ENCODE assay signal across 11 cellular contexts in genomic region chr17:75319818-75320691, GRCh38. TPM values are rescaled to one million over a fixed set of nuclear protein-coding genes. Genes with fewer than 3 reads are reported as not detected.
A peak's percentile ranks its signal among the peaks of the same experiment; 100 is the strongest.
DNase-seq lines count a peak whose midpoint lies in the region; ATAC-seq, FAIRE-seq and TF ChIP-seq lines count a peak whose summit lies in the region.
"Had no signal": no experiment of that assay in that cellular context is flagged by ENCODE, and none has a peak within 500 bp of the region (broad histone marks: within the 10 kb centered on the region; RNA-seq: fewer than 3 reads in every experiment).

No MANE protein-coding gene starts in this region.

- H3K9me3 ChIP-seq in spleen = no peaks in the 10 kb centered on the region
- no peaks in the 10 kb centered on the region for H3K9me3 ChIP-seq in pancreas
- H3K9me3 ChIP-seq: HAP-1, left lung had no signal

- ATAC-seq in GM18873 (IDR thresholded peaks at IDR 0.05; ENCODE audit: low FRiP score, unreplicated experiment) (peak; percentile 45), HG02623 (IDR thresholded peaks at IDR 0.05; ENCODE audit: unreplicated experiment) (peak; percentile 57), SK-N-SH treated with all-trans-retinoic acid at 6 μM for 48 hours (peak; percentile 55), pancreas (no peak)
- ATAC-seq: left lung had no signal

- DNase-seq in spleen (peak; percentile 56), pancreas (no peak), T-helper 1 cell (no peak)
- DNase-seq in stimulated activated CD4-positive, alpha-beta T cell treated with anti-CD3 and anti-CD28 coated beads, Interleukin-4, amount 100 ng/mL, for 1 hour = no peak
- DNase-seq: dermis blood vessel endothelial cell had no signal

- peak overlapping the region in 7 of 8 donors; percentile 44 to 90 (median 70) for H3K27ac ChIP-seq in spleen
- no peak overlapping the region for H3K27ac ChIP-seq in pancreas
- H3K27ac ChIP-seq: left lung, VCaP had no signal

- WGBS in spleen, 5 donors = 77 to 89% (median 83%) methylated on average over 22 of the region's 22 CpGs
- WGBS in pancreas, 2 donors = 92 to 94% methylated on average over 22 of the region's 22 CpGs

- no peak for TF ChIP-seq POLR2A in spleen (IDR thresholded peaks at IDR 0.05)

- H3K4me1 ChIP-seq in spleen = peaks cover 5 to 90% (median 51%) of the 10 kb centered on the region in 6 donors
- H3K4me1 ChIP-seq in pancreas = no peaks in the 10 kb centered on the region
- H3K4me1 ChIP-seq: HAP-1 had no signal

- H3K27me3 ChIP-seq in spleen (replicated peaks in 1 of 7) = no peaks in the 10 kb centered on the region
- no peaks in the 10 kb centered on the region for H3K27me3 ChIP-seq in pancreas
- H3K27me3 ChIP-seq: left lung had no signal

- FAIRE-seq in pancreas (lab: Jason Lieb, UNC) = no peak

- H3K36me3 ChIP-seq in spleen (peaks cover 2 to 81% (median 49%) of the 10 kb centered on the region in 6 donors), pancreas (peaks cover 0 to 20% (median 0%) of the 10 kb centered on the region in 3 donors)

- intact Hi-C loops in spleen (cut with DNase I; ENCODE audit: low total_unique reads) = no loop called here
- intact Hi-C loops in pancreas (cut with DNase I) = loop anchor here in 2 of 3 donors (5.0 kb wide), 2 partner anchors 87 to 92 kb away; partner anchors contain the start of gene GRB2 (in 1 of the 2)

- H3K4me3 ChIP-seq in spleen = no peak overlapping the region
- H3K4me3 ChIP-seq in pancreas = no peak overlapping the region
- H3K4me3 ChIP-seq: HAP-1, left lung had no signal

- no peak for TF ChIP-seq CTCF in spleen (IDR thresholded peaks at IDR 0.05 in 8 of 11, conservative IDR thresholded peaks at IDR 0.05 in 3 of 11)
- no peak for TF ChIP-seq CTCF in pancreas (IDR thresholded peaks at IDR 0.05)

TF ChIP-seq in SK-N-SH treated with all-trans-retinoic acid at 6 μM for 48 hours, 23 proteins besides CTCF, POLR2A, EP300 and RAD21:
- TF ChIP-seq OSR1 (CRISPR knock-in tag; IDR thresholded peaks at IDR 0.05) (no peak), ARNTL (CRISPR knock-in tag; IDR thresholded peaks at IDR 0.05; ENCODE audit: borderline replicate concordance, low read depth) (no peak), ZFP30 (CRISPR knock-in tag; IDR thresholded peaks at IDR 0.05) (no peak), BACH2 (CRISPR knock-in tag; IDR thresholded peaks at IDR 0.05; ENCODE audit: borderline replicate concordance) (no peak), ZNF8 (CRISPR knock-in tag; IDR thresholded peaks at IDR 0.05) (no peak), TSHZ2 (CRISPR knock-in tag; IDR thresholded peaks at IDR 0.05) (no peak), TOX (CRISPR knock-in tag; IDR thresholded peaks at IDR 0.05; ENCODE audit: borderline replicate concordance) (no peak), POU6F1 (CRISPR knock-in tag; IDR thresholded peaks at IDR 0.05; ENCODE audit: borderline replicate concordance, low read depth) (no peak), SNAI2 (CRISPR knock-in tag; IDR thresholded peaks at IDR 0.05) (no peak), TCF4 (CRISPR knock-in tag; IDR thresholded peaks at IDR 0.05; ENCODE audit: borderline replicate concordance) (no peak), PPARA (CRISPR knock-in tag; IDR thresholded peaks at IDR 0.05; ENCODE audit: borderline replicate concordance) (no peak), ESRRG (CRISPR knock-in tag; IDR thresholded peaks at IDR 0.05) (no peak), ISL1 (CRISPR knock-in tag; IDR thresholded peaks at IDR 0.05) (no peak), ZNF70 (CRISPR knock-in tag; IDR thresholded peaks at IDR 0.05) (no peak), PATZ1 (CRISPR knock-in tag; IDR thresholded peaks at IDR 0.05; ENCODE audit: borderline replicate concordance) (no peak)
TF ChIP-seq in SK-N-SH treated with all-trans-retinoic acid at 6 μM for 48 hours: peak in this region for 0.

RNA-seq across cellular contexts. Expression of gene SLC25A19, which starts 30.8 kb away (rescaled TPM):
- total RNA-seq in spleen (10 to 100 TPM; 12.4 to 32.5 (median 19.1) TPM), pancreas (10 to 100 TPM in 1 of 6 donors, 1 to 10 TPM in 5; 4.4 to 10.8 (median 6.7) TPM)
- polyA plus RNA-seq in spleen (10 to 100 TPM; 18.5 to 21.2 (median 19.2) TPM), pancreas (1 to 10 TPM; 8.5 to 9.3 TPM)

RNA-seq across cellular contexts. Expression of gene MIF4GD, which starts 49.0 kb away (rescaled TPM):
- 10 to 100 TPM; 27.1 to 47.3 (median 38.0) TPM for total RNA-seq in spleen
- polyA plus RNA-seq in spleen = 10 to 100 TPM; 28.2 to 38.0 (median 34.3) TPM
- total RNA-seq in pancreas = 10 to 100 TPM; 11.7 to 15.4 (median 14.7) TPM
- 10 to 100 TPM; 10.6 to 17.6 TPM for polyA plus RNA-seq in pancreas

RNA-seq across cellular contexts. Expression of gene MRPS7, which starts 58.4 kb away (rescaled TPM):
- total RNA-seq in spleen (10 to 100 TPM; 32.2 to 38.4 (median 35.1) TPM), pancreas (10 to 100 TPM; 11.3 to 24.1 (median 19.2) TPM)
- polyA plus RNA-seq in spleen (10 to 100 TPM; 39.1 to 62.7 (median 47.2) TPM), pancreas (10 to 100 TPM; 23.3 to 34.0 TPM)

RNA-seq across cellular contexts. Expression of gene GGA3, which starts 58.6 kb away (rescaled TPM):
- 10 to 100 TPM; 38.0 to 73.7 (median 65.2) TPM for total RNA-seq in spleen
- 10 to 100 TPM; 14.1 to 37.9 (median 26.9) TPM for polyA plus RNA-seq in spleen
- total RNA-seq in pancreas = 10 to 100 TPM; 13.9 to 31.1 (median 20.2) TPM
- polyA plus RNA-seq in pancreas = 10 to 100 TPM; 25.9 to 39.7 TPM

Comparison
In these comparisons a context has a peak if more than half of its experiments do, and no peak if none do; other contexts are left out.
1. ATAC-seq: peak in GM18873 (single experiment), HG02623 (single experiment) and SK-N-SH treated with all-trans-retinoic acid at 6 μM for 48 hours (single experiment); none in pancreas (0 of 4).
2. H3K27ac ChIP-seq: peak in spleen (7 of 8); none in pancreas (0 of 4).